8 cellular contexts compared by ENCODE assay signal in genomic region chr2:238256594-238257104, GRCh38. TPM values are rescaled to one million over a fixed set of nuclear protein-coding genes. Genes with fewer than 3 reads are reported as not detected.
DNase-seq lines count a peak whose midpoint lies in the region; ATAC-seq and TF ChIP-seq lines count a peak whose summit lies in the region.

No MANE protein-coding gene starts in this region.

- H3K27me3 Mint-ChIP-seq in activated T-cell treated with anti-CD3 and anti-CD28 coated beads, Interleukin-2, amount 50 U/mL, for 4 hours (ENCODE audit: low read depth): no peaks in the 10 kb centered on the region

- H2BK120ac ChIP-seq in trophoblast cell (ENCODE audit: insufficient read depth, low read length, poor library complexity): no peak overlapping the region

- H3K4me1 Mint-ChIP-seq in activated T-cell treated with anti-CD3 and anti-CD28 coated beads, Interleukin-2, amount 50 U/mL, for 4 hours (ENCODE audit: low read depth): no peaks in the 10 kb centered on the region

- H3K23ac ChIP-seq in trophoblast cell (ENCODE audit: low read length): no peak overlapping the region

- H3K4me1 ChIP-seq in trophoblast cell (ENCODE audit: control insufficient read depth in 1 of 2, insufficient read depth in 2 of 2, low read length in 2 of 2) (peaks cover 4 to 7% of the 10 kb centered on the region in 2 experiments), vagina (no peaks in the 10 kb centered on the region)

- H2BK12ac ChIP-seq in trophoblast cell (ENCODE audit: low read length): no peak overlapping the region

- H3K27ac ChIP-seq in trophoblast cell (ENCODE audit: low read depth, low read length) (no peak overlapping the region), vagina (no peak overlapping the region)

- no peak overlapping the region for H3K18ac ChIP-seq in trophoblast cell (ENCODE audit: low read length)

- no peak overlapping the region for H2AFZ ChIP-seq in trophoblast cell (ENCODE audit: insufficient read depth, low read length, poor library complexity)

- WGBS in trophoblast cell (ENCODE audit: extremely low coverage, insufficient coverage, insufficient read length): no CpG with 5 or more reads among the region's 18 CpGs

- intact Hi-C loops in vagina (cut with DNase I): no loop called here

- H4K12ac ChIP-seq in trophoblast cell (ENCODE audit: low read depth, low read length): no peak overlapping the region

- H4K91ac ChIP-seq in trophoblast cell (ENCODE audit: low read depth, low read length): no peak overlapping the region

- no peak overlapping the region for H3K4ac ChIP-seq in trophoblast cell (ENCODE audit: low read depth, low read length)

- no peak for TF ChIP-seq POLR2A in vagina (IDR thresholded peaks at IDR 0.05)

- no peaks in the 10 kb centered on the region for H3K79me2 ChIP-seq in trophoblast cell (ENCODE audit: control insufficient read depth, insufficient read depth, low read length, poor library complexity)

- H3K4me2 ChIP-seq in trophoblast cell (ENCODE audit: low read length): no peak overlapping the region

- H3K14ac ChIP-seq in trophoblast cell (ENCODE audit: low read length): no peak overlapping the region

- no peaks in the 10 kb centered on the region for H3K9me3 Mint-ChIP-seq in activated T-cell treated with anti-CD3 and anti-CD28 coated beads, Interleukin-2, amount 50 U/mL, for 4 hours

- TF ChIP-seq CTCF in GM06990 (IDR thresholded peaks at IDR 0.05; ENCODE audit: insufficient read depth, low read length, poor library complexity, severe bottlenecking) (peak; percentile 85), fibroblast of the aortic adventitia (IDR thresholded peaks at IDR 0.05; ENCODE audit: insufficient read depth, low read length) (peak; percentile 53), vagina (IDR thresholded peaks at IDR 0.05) (peak in 2 of 3 experiments; percentile 41 to 52)

- no peak overlapping the region for H3K4me3 ChIP-seq in GM06990 (replicated peaks; ENCODE audit: low read depth, low read length)
- no peak overlapping the region for H3K4me3 ChIP-seq in MG63
- H3K4me3 ChIP-seq in fibroblast of the aortic adventitia (ENCODE audit: low read depth, low read length): no peak overlapping the region
- no peak overlapping the region for H3K4me3 ChIP-seq in trophoblast cell (ENCODE audit: low read depth, low read length)
- no peak overlapping the region for H3K4me3 ChIP-seq in vagina

- no peak overlapping the region for H2AK5ac ChIP-seq in trophoblast cell (ENCODE audit: low read length)

- no peak overlapping the region for H3K9ac ChIP-seq in trophoblast cell (ENCODE audit: low read length)

- H3K27me3 ChIP-seq in GM06990 (replicated peaks; ENCODE audit: control insufficient read depth, insufficient read depth, low read length) (no peaks in the 10 kb centered on the region), MG63 (no peaks in the 10 kb centered on the region), trophoblast cell (ENCODE audit: insufficient read depth, low read length) (no peaks in the 10 kb centered on the region), vagina (no peaks in the 10 kb centered on the region)

- ATAC-seq in activated T-cell treated with anti-CD3 and anti-CD28 coated beads, Interleukin-2, amount 50 U/mL, for 4 hours: peak; percentile 82 to 88

- peaks cover 29% of the 10 kb centered on the region for H3K36me3 Mint-ChIP-seq in activated T-cell treated with anti-CD3 and anti-CD28 coated beads, Interleukin-2, amount 50 U/mL, for 4 hours (ENCODE audit: insufficient read depth)

- H3K4me3 Mint-ChIP-seq in activated T-cell treated with anti-CD3 and anti-CD28 coated beads, Interleukin-2, amount 50 U/mL, for 4 hours: no peak overlapping the region

- no peaks in the 10 kb centered on the region for H3K79me1 ChIP-seq in trophoblast cell (ENCODE audit: low read length)

- DNase-seq in GM06990 (ENCODE audit: extremely low read depth, insufficient read length) (no peak), MG63 (peak; percentile 77), RPMI8226 (peak; percentile 87), fibroblast of the aortic adventitia (ENCODE audit: low read depth) (peak; percentile 63), trophoblast cell (peak; percentile 74 to 84), vagina (ENCODE audit: extremely low spot score in 2 of 2) (no peak), putamen (ENCODE audit: low spot score) (no peak)
- DNase-seq in activated T-cell treated with anti-CD3 and anti-CD28 coated beads, Interleukin-2, amount 50 U/mL, for 4 hours: peak; percentile 64

- H3K36me3 ChIP-seq in GM06990 (ENCODE audit: control insufficient read depth, insufficient read depth, low read length): peaks cover 34% of the 10 kb centered on the region
- peaks cover 2% of the 10 kb centered on the region; the same call in 1 of the 2 replicates for H3K36me3 ChIP-seq in MG63
- peaks cover 3 to 5% of the 10 kb centered on the region in 2 experiments for H3K36me3 ChIP-seq in trophoblast cell (ENCODE audit: control insufficient read depth in 1 of 2, insufficient read depth in 2 of 2, low read length in 2 of 2)
- peaks cover 0 to 84% of the 10 kb centered on the region in 2 donors for H3K36me3 ChIP-seq in vagina

- no peaks in the 10 kb centered on the region for H3K9me3 ChIP-seq in MG63
- no peaks in the 10 kb centered on the region for H3K9me3 ChIP-seq in trophoblast cell (ENCODE audit: insufficient read depth, low read depth, low read length)
- no peaks in the 10 kb centered on the region for H3K9me3 ChIP-seq in vagina

- H2BK5ac ChIP-seq in trophoblast cell (ENCODE audit: low read depth, low read length, poor library complexity): no peak overlapping the region

- H4K8ac ChIP-seq in trophoblast cell (ENCODE audit: low read depth, low read length): no peak overlapping the region

RNA-seq across cellular contexts. Expression of gene HES6, which starts 16.8 kb away (rescaled TPM):
- 23.5 and 30.4 TPM in 2 replicates for total RNA-seq in MG63 (2014; rRNA removed; shearing (Covaris generic); ENCODE audit: low replicate concordance)
- total RNA-seq in activated T-cell treated with anti-CD3 and anti-CD28 coated beads, Interleukin-2, amount 50 U/mL, for 4 hours: 1 to 10 TPM; 5.9 to 9.1 (median 8.0) TPM
- total RNA-seq in fibroblast of the aortic adventitia (ENCODE audit: low replicate concordance) (1.6 and 6.6 TPM in 2 replicates), vagina (8.6 TPM)
- polyA plus RNA-seq in trophoblast cell (2013): 4.2 and 4.3 TPM in 2 replicates

RNA-seq across cellular contexts. Expression of gene PER2, which starts 31.8 kb away (rescaled TPM):
- 0.54 and 0.72 TPM in 2 replicates for total RNA-seq in MG63 (2014; rRNA removed; shearing (Covaris generic); ENCODE audit: low replicate concordance)
- 10 to 100 TPM; 22.8 to 25.4 (median 24.6) TPM for total RNA-seq in activated T-cell treated with anti-CD3 and anti-CD28 coated beads, Interleukin-2, amount 50 U/mL, for 4 hours
- 1.9 and 10.8 TPM in 2 replicates for total RNA-seq in fibroblast of the aortic adventitia (ENCODE audit: low replicate concordance)
- polyA plus RNA-seq in trophoblast cell (2013): 2.0 and 2.2 TPM in 2 replicates
- 21.1 TPM for total RNA-seq in vagina

RNA-seq across cellular contexts. Expression of gene ILKAP, which starts 53.2 kb away (rescaled TPM):
- 59.6 and 69.4 TPM in 2 replicates for total RNA-seq in MG63 (2014; rRNA removed; shearing (Covaris generic); ENCODE audit: low replicate concordance)
- total RNA-seq in activated T-cell treated with anti-CD3 and anti-CD28 coated beads, Interleukin-2, amount 50 U/mL, for 4 hours: 10 to 100 TPM; 64.5 to 70.9 (median 66.5) TPM
- total RNA-seq in fibroblast of the aortic adventitia (ENCODE audit: low replicate concordance) (18.6 and 19.0 TPM in 2 replicates), vagina (62.6 TPM)
- polyA plus RNA-seq in trophoblast cell (2013): 20.9 and 21.5 TPM in 2 replicates

Comparison
In these comparisons a context has a peak if more than half of its experiments do, and no peak if none do; other contexts are left out.
1. DNase-seq: peak in MG63 (single experiment), RPMI8226 (single experiment), activated T-cell treated with anti-CD3 and anti-CD28 coated beads, Interleukin-2, amount 50 U/mL, for 4 hours (single experiment), fibroblast of the aortic adventitia (single experiment) and trophoblast cell (2 of 2); none in GM06990 (single experiment), vagina (0 of 2) and putamen (single experiment).
2. Peak in every context shown above with its lines, with median percentiles within 50 percentile points of each other: CTCF ChIP-seq.